In genomic region chr12:108514973-108515814, GRCh38 we compare ENCODE assay signal across 8 cellular contexts. TPM values are rescaled to one million over a fixed set of nuclear protein-coding genes. Genes with fewer than 3 reads are reported as not detected.
A peak's percentile ranks its signal among the peaks of the same experiment; 100 is the strongest.
DNase-seq lines count a peak whose midpoint lies in the region; ATAC-seq and TF ChIP-seq lines count a peak whose summit lies in the region.

Gene FICD, plus strand, starts transcription at chr12:108515277. Its CDS starts 1,696 bp downstream, at chr12:108516973.

- H4K20me1 ChIP-seq in H9 (ENCODE audit: control insufficient read depth, insufficient read depth, insufficient read length), result peaks cover 2% of the 10 kb centered on the region

- no peaks in the 10 kb centered on the region; the same call in 1 of the 2 replicates for H3K4me1 ChIP-seq in ES-I3 (ENCODE audit: insufficient read depth, low read length)
- peaks cover 6% of the 10 kb centered on the region; the same call in 1 of the 2 replicates for H3K4me1 ChIP-seq in H9 (ENCODE audit: insufficient read depth, low read length)

- WGBS in H9 (ENCODE audit: extremely low coverage, insufficient read length, low lambda C conversion rate), result no CpG with 5 or more reads among the region's 67 CpGs

- no peak within 1 kb of the TSS for H4K8ac ChIP-seq in H9 (replicated peaks; ENCODE audit: insufficient read length, low read depth, low read length)

- peaks cover 5% of the 10 kb centered on the region for H3K79me1 ChIP-seq in H9 (ENCODE audit: insufficient read depth, low read depth, low read length, poor library complexity, severe bottlenecking)

- H4K5ac ChIP-seq in H9 (ENCODE audit: insufficient read length, low read depth, low read length), result no peak within 1 kb of the TSS

- 0 out of 2 replicates have a peak within 1 kb of the TSS, but pooled peaks have one; percentile 80 for H3K14ac ChIP-seq in H9 (ENCODE audit: insufficient read depth, low read length)

- H3K4me1 Mint-ChIP-seq in H9, result peaks cover 18 to 22% of the 10 kb centered on the region in 2 experiments
- H3K4me1 Mint-ChIP-seq in natural killer cell treated with Interleukin-12 subunit alpha and Interleukin-12 subunit beta and Interleukin-15 and Interleukin-18, amount 100 ng/mL, for 72 hours (ENCODE audit: low read depth in 2 of 2), result peaks cover 39 to 43% of the 10 kb centered on the region in 2 donors

- H2BK15ac ChIP-seq in H9 (ENCODE audit: low read depth, low read length), result no peak within 1 kb of the TSS

- H3K4me3 ChIP-seq in fibroblast of pulmonary artery (replicated peaks; ENCODE audit: low read depth, low read length), result peak within 1 kb of the TSS; percentile 89

- DNase-seq in H9 (peak; percentile 100), M059J (ENCODE audit: low read depth) (peak; percentile 99), fibroblast of pulmonary artery (ENCODE audit: low read depth) (peak; percentile 97)
- DNase-seq in activated T-helper 9 cell treated with anti-CD3 and anti-CD28 coated beads, Interleukin-2, amount 50 U/mL, for 16 hours (ENCODE audit: low read depth), result peak; percentile 100
- DNase-seq in natural killer cell treated with Interleukin-12 subunit alpha and Interleukin-12 subunit beta and Interleukin-15 and Interleukin-18, amount 100 ng/mL, for 72 hours (ENCODE audit: low spot score), result peak; percentile 100
- peak; percentile 99 for DNase-seq in stimulated activated naive CD4-positive, alpha-beta T cell treated with Interleukin-2 at 50 U/mL for 16 hours (lab: John Stamatoyannopoulos, UW)

- peak within 1 kb of the TSS; percentile 86 to 91 for H3K4me3 Mint-ChIP-seq in H9
- H3K4me3 Mint-ChIP-seq in natural killer cell treated with Interleukin-12 subunit alpha and Interleukin-12 subunit beta and Interleukin-15 and Interleukin-18, amount 100 ng/mL, for 72 hours, result peak within 1 kb of the TSS; percentile 92

- peak within 1 kb of the TSS; percentile 88 for H3K4me2 ChIP-seq in H9 (ENCODE audit: insufficient read depth, insufficient read length, low read length)

- peaks cover 8% of the 10 kb centered on the region for H3K36me3 ChIP-seq in ES-I3 (ENCODE audit: insufficient read depth, low read length)

- peaks cover 6% of the 10 kb centered on the region for H3K23me2 ChIP-seq in H9 (ENCODE audit: insufficient read length, low read depth, low read length, poor library complexity, severe bottlenecking)

- H4K91ac ChIP-seq in H9 (ENCODE audit: insufficient read length, low read depth, low read length), result no peak within 1 kb of the TSS

- H3K27ac Mint-ChIP-seq in H9, result peak within 1 kb of the TSS in 1 of 3 experiments; percentile 90; a peak in 3 of 7 replicates
- H3K27ac Mint-ChIP-seq in natural killer cell treated with Interleukin-12 subunit alpha and Interleukin-12 subunit beta and Interleukin-15 and Interleukin-18, amount 100 ng/mL, for 72 hours, result peak within 1 kb of the TSS; percentile 82 to 94

- H3K4ac ChIP-seq in H9 (ENCODE audit: low read depth, low read length), result no peak within 1 kb of the TSS

- no peak within 1 kb of the TSS for H3T11ph ChIP-seq in H9 (ENCODE audit: low read length)

- no peaks in the 10 kb centered on the region for H3K9me3 Mint-ChIP-seq in H9
- no peaks in the 10 kb centered on the region for H3K9me3 Mint-ChIP-seq in natural killer cell treated with Interleukin-12 subunit alpha and Interleukin-12 subunit beta and Interleukin-15 and Interleukin-18, amount 100 ng/mL, for 72 hours

- no peak within 1 kb of the TSS for H2BK120ac ChIP-seq in H9 (ENCODE audit: low read depth, low read length, poor library complexity, severe bottlenecking)

- H3K9me3 ChIP-seq in ES-I3 (ENCODE audit: control insufficient read depth, insufficient read depth, low read length) (no peaks in the 10 kb centered on the region), H9 (ENCODE audit: control insufficient read depth, low read depth, low read length) (no peaks in the 10 kb centered on the region)

- H3K36me3 Mint-ChIP-seq in H9 (ENCODE audit: insufficient read depth in 1 of 3, low read depth in 3 of 3), result peaks cover 16 to 30% (median 22%) of the 10 kb centered on the region in 3 experiments; a peak in 6 of 7 replicates
- H3K36me3 Mint-ChIP-seq in natural killer cell treated with Interleukin-12 subunit alpha and Interleukin-12 subunit beta and Interleukin-15 and Interleukin-18, amount 100 ng/mL, for 72 hours, result no peaks in the 10 kb centered on the region

- H3K9ac ChIP-seq in ES-I3 (ENCODE audit: low read depth, low read length) (peak within 1 kb of the TSS; percentile 79), H9 (ENCODE audit: extremely low read depth, insufficient read length, low read length) (peak within 1 kb of the TSS; percentile 73)

- no peak within 1 kb of the TSS for H3K23ac ChIP-seq in H9 (ENCODE audit: insufficient read length, low read depth, low read length)

- no peaks in the 10 kb centered on the region for H3K79me2 ChIP-seq in H9 (ENCODE audit: insufficient read depth, low read length)

- H2BK12ac ChIP-seq in H9 (ENCODE audit: insufficient read length, low read depth, low read length), result no peak within 1 kb of the TSS

- no peak within 1 kb of the TSS for H2BK20ac ChIP-seq in H9 (ENCODE audit: low read depth, low read length, poor library complexity, severe bottlenecking)

- H2AK5ac ChIP-seq in H9 (ENCODE audit: insufficient read length, low read length), result no peak within 1 kb of the TSS

- no peak within 1 kb of the TSS for H3K56ac ChIP-seq in H9 (ENCODE audit: insufficient read length, low read depth, low read length)

- H3K27me3 Mint-ChIP-seq in H9 (ENCODE audit: low read depth), result no peaks in the 10 kb centered on the region; the same call in 1 of the 2 replicates
- H3K27me3 Mint-ChIP-seq in natural killer cell treated with Interleukin-12 subunit alpha and Interleukin-12 subunit beta and Interleukin-15 and Interleukin-18, amount 100 ng/mL, for 72 hours, result no peaks in the 10 kb centered on the region

- peak; percentile 12; the same call in 1 of the 3 replicates for TF ChIP-seq CTCF in H9 (conservative IDR thresholded peaks at IDR 0.05)
- TF ChIP-seq CTCF in fibroblast of pulmonary artery (IDR thresholded peaks at IDR 0.05; ENCODE audit: low read length, missing control alignments), result no peak

- peak; percentile 75 for TF ChIP-seq POLR2A in Raji (IDR thresholded peaks at IDR 0.05; ENCODE audit: insufficient read depth, low read depth, low read length)

- H3K27ac ChIP-seq in H9 (ENCODE audit: insufficient read length, low read depth, low read length), result no peak within 1 kb of the TSS

- no peak within 1 kb of the TSS for H2BK5ac ChIP-seq in H9 (ENCODE audit: insufficient read length, low read length)

- H3K18ac ChIP-seq in H9 (ENCODE audit: insufficient read length, low read depth, low read length), result peak within 1 kb of the TSS; percentile 74

- H3K27me3 ChIP-seq in H9 (ENCODE audit: insufficient read depth, low read length), result no peaks in the 10 kb centered on the region; the same call in 1 of the 2 replicates

- H2AFZ ChIP-seq in H9 (ENCODE audit: low read length), result peak within 1 kb of the TSS; percentile 59

- ATAC-seq in natural killer cell treated with Interleukin-12 subunit alpha and Interleukin-12 subunit beta and Interleukin-15 and Interleukin-18, amount 100 ng/mL, for 72 hours, result peak; percentile 95 to 97

RNA-seq across cellular contexts. Expression of gene FICD, which starts in this region (rescaled TPM):
- 4.6 and 5.1 TPM in 2 replicates for total RNA-seq in H9 (2021)
- 9.7 and 12.5 TPM in 2 replicates for total RNA-seq in M059J (2014; rRNA removed; shearing (Covaris generic))
- 10 to 100 TPM; 14.9 to 16.5 TPM for total RNA-seq in natural killer cell treated with Interleukin-12 subunit alpha and Interleukin-12 subunit beta and Interleukin-15 and Interleukin-18, amount 100 ng/mL, for 72 hours
